ENCODE assay signal across 20 cellular contexts in the genomic region with DNA sequence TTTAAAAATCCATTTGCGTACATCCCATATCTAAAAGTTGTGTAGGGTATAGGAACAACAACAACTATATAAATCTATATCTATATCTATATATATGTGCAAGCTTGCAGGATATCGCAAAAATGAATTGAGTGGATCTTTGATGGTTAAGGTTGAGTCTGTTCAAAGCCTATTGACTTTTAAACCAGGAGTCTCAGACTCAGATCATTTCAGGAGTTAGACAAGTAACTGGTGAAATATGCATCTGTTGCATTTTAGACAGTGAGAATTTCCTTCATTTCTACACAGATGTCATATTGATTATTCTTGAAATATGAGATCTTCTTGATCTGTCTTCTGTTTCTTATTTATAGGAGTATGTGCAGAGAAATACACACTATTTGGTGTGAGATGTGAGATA.
DNase-seq lines count a peak whose midpoint lies in the region; ATAC-seq, FAIRE-seq and TF ChIP-seq lines count a peak whose summit lies in the region.
"Had no signal": no experiment of that assay in that cellular context is flagged by ENCODE, and none has a peak within 500 bp of the region (broad histone marks: within the 10 kb centered on the region; RNA-seq: fewer than 3 reads in every experiment).

No MANE protein-coding gene starts in this region.

- H3K27me3 ChIP-seq in Caco-2 (replicated peaks; ENCODE audit: control insufficient read depth, insufficient read depth, low read length), result no peaks in the 10 kb centered on the region
- H3K27me3 ChIP-seq in hepatocyte, result no peaks in the 10 kb centered on the region
- H3K27me3 ChIP-seq in right lobe of liver, result no peaks in the 10 kb centered on the region
- H3K27me3 ChIP-seq in rectal smooth muscle tissue (ENCODE audit: control insufficient read depth, insufficient read depth, low read length), result no peaks in the 10 kb centered on the region
- H3K27me3 ChIP-seq: BLaER1 treated with 17β-estradiol and CSF1 and Interleukin-3, amounts not matched to agents 10 nM and 100 nM had no signal

- CTCF ChIA-PET in Caco-2 (lab: Charles Lee), result no interaction called here

- POLR2A ChIA-PET in Caco-2 (lab: Charles Lee), result no interaction called here

- intact Hi-C loops in Caco-2 (cut with micrococcal nuclease; ENCODE audit: unreplicated experiment), result loop anchor here (1.0 to 5.0 kb wide), 7 partner anchors 19 to 284 kb away; no protein-coding TSS in a partner anchor
- intact Hi-C loops in right lobe of liver (cut with DNase I), result no loop called here

- no peak for FAIRE-seq in GM12891 (lab: Jason Lieb, UNC)
- FAIRE-seq: A204.1, D721Med, G401.6, GM12892, GM18507 had no signal

- peak overlapping the region; percentile 85 for H3K27ac Mint-ChIP-seq in Caco-2 (ENCODE audit: unreplicated experiment)
- H3K27ac Mint-ChIP-seq: B cell; CD8-positive, alpha-beta T cell had no signal

- ATAC-seq in right lobe of liver, result peak in 3 of 4 donors; percentile 10 to 35 (median 32)
- ATAC-seq in GM19452 (IDR thresholded peaks at IDR 0.05; ENCODE audit: unreplicated experiment), result no peak
- ATAC-seq: CD8-positive, alpha-beta T cell had no signal

- H3K79me2 ChIP-seq in hepatocyte, result peaks cover 73% of the 10 kb centered on the region

- H3K36me3 ChIP-seq in Caco-2 (ENCODE audit: control insufficient read depth, insufficient read depth, low read length) (no peaks in the 10 kb centered on the region), hepatocyte (replicated peaks; ENCODE audit: insufficient read depth, low read depth) (no peaks in the 10 kb centered on the region), right lobe of liver (no peaks in the 10 kb centered on the region), rectal smooth muscle tissue (ENCODE audit: control insufficient read depth, insufficient read depth, low read length) (no peaks in the 10 kb centered on the region)
- H3K36me3 ChIP-seq: BLaER1 treated with 17β-estradiol and CSF1 and Interleukin-3, amounts not matched to agents 10 nM and 100 nM; HAP-1 had no signal

- TF ChIP-seq POLR2A in right lobe of liver (IDR thresholded peaks at IDR 0.05), result no peak
- no peak for TF ChIP-seq POLR2A in GM12891 (IDR thresholded peaks at IDR 0.05; ENCODE audit: low read depth, low read length)

- no peaks in the 10 kb centered on the region for H3K9me3 ChIP-seq in Caco-2
- H3K9me3 ChIP-seq in hepatocyte (ENCODE audit: low read depth), result no peaks in the 10 kb centered on the region
- H3K9me3 ChIP-seq in right lobe of liver, result no peaks in the 10 kb centered on the region
- H3K9me3 ChIP-seq: BLaER1 treated with 17β-estradiol and CSF1 and Interleukin-3, amounts not matched to agents 10 nM and 100 nM; HAP-1 had no signal

- no peaks in the 10 kb centered on the region for H3K27me3 Mint-ChIP-seq in Caco-2 (ENCODE audit: insufficient read depth, unreplicated experiment)
- H3K27me3 Mint-ChIP-seq: B cell had no signal

- no peak overlapping the region for H2AFZ ChIP-seq in hepatocyte
- H2AFZ ChIP-seq: GM23248 had no signal

- no peaks in the 10 kb centered on the region for H3K9me2 ChIP-seq in hepatocyte (replicated peaks; ENCODE audit: insufficient read depth)

- DNase-seq in Caco-2, result no peak
- DNase-seq in hepatocyte (ENCODE audit: low spot score), result no peak
- no peak for DNase-seq in right lobe of liver
- DNase-seq in GM12891 (ENCODE audit: insufficient read length, low spot score), result no peak
- DNase-seq in middle frontal gyrus (ENCODE audit: extremely low spot score, low spot score), result no peak
- DNase-seq: CD8-positive, alpha-beta T cell; COR-L47; GM23248; Kasumi-1; KG1 had no signal

- no TSS peak for BruUV-seq in Caco-2 (replicated peaks; lab: Mats Ljungman, UMichigan)

- H3K4me1 Mint-ChIP-seq in Caco-2 (ENCODE audit: low read depth, unreplicated experiment), result peaks cover 62% of the 10 kb centered on the region
- H3K4me1 Mint-ChIP-seq: B cell had no signal

- peak overlapping the region; percentile 52 for H3K4me3 Mint-ChIP-seq in Caco-2 (ENCODE audit: unreplicated experiment)
- H3K4me3 Mint-ChIP-seq: B cell; CD8-positive, alpha-beta T cell had no signal

- no peak overlapping the region for H3K4me3 ChIP-seq in Caco-2 (ENCODE audit: low read depth, low read length)
- H3K4me3 ChIP-seq in hepatocyte, result no peak overlapping the region
- peak overlapping the region in 1 of 3 donors; percentile 14 for H3K4me3 ChIP-seq in right lobe of liver
- no peak overlapping the region for H3K4me3 ChIP-seq in rectal smooth muscle tissue (ENCODE audit: low read length)
- H3K4me3 ChIP-seq: BLaER1 treated with 17β-estradiol and CSF1 and Interleukin-3, amounts not matched to agents 10 nM and 100 nM; GM23248; HAP-1 had no signal

- H3K9me3 Mint-ChIP-seq in Caco-2 (ENCODE audit: unreplicated experiment), result no peaks in the 10 kb centered on the region
- H3K9me3 Mint-ChIP-seq: CD8-positive, alpha-beta T cell had no signal

- peaks cover 31% of the 10 kb centered on the region for H3K36me3 Mint-ChIP-seq in Caco-2 (ENCODE audit: insufficient read depth, unreplicated experiment)
- H3K36me3 Mint-ChIP-seq: CD8-positive, alpha-beta T cell had no signal

- peak overlapping the region; percentile 47 for H3K4me2 ChIP-seq in hepatocyte
- H3K4me2 ChIP-seq: BLaER1 treated with 17β-estradiol and CSF1 and Interleukin-3, amounts not matched to agents 10 nM and 100 nM had no signal

- 83% methylated on average over 2 of the region's 2 CpGs for WGBS in hepatocyte (ENCODE audit: low lambda C conversion rate, missing lambda C conversion rate)
- 47% methylated on average over 2 of the region's 2 CpGs for WGBS in right lobe of liver (ENCODE audit: insufficient coverage, low coverage, low lambda C conversion rate, missing lambda C conversion rate)

- no peaks in the 10 kb centered on the region for H4K20me1 ChIP-seq in hepatocyte (ENCODE audit: insufficient read depth, poor library complexity, severe bottlenecking)
- H4K20me1 ChIP-seq: BLaER1 treated with 17β-estradiol and CSF1 and Interleukin-3, amounts not matched to agents 10 nM and 100 nM had no signal

- TF ChIP-seq CTCF in Caco-2 (IDR thresholded peaks at IDR 0.05; ENCODE audit: insufficient read depth in 1 of 2, low read depth in 1 of 2, low read length in 1 of 2, severe bottlenecking in 1 of 2, unreplicated experiment in 1 of 2) (no peak), hepatocyte (IDR thresholded peaks at IDR 0.05; ENCODE audit: poor library complexity) (no peak), right lobe of liver (IDR thresholded peaks at IDR 0.05) (no peak)

- H3K27ac ChIP-seq in hepatocyte (peak overlapping the region; percentile 41), right lobe of liver (peak overlapping the region in 2 of 3 donors; percentile 58 to 60), rectal smooth muscle tissue (ENCODE audit: low read depth, low read length) (peak overlapping the region; percentile 0)
- H3K27ac ChIP-seq: BLaER1 treated with 17β-estradiol and CSF1 and Interleukin-3, amounts not matched to agents 10 nM and 100 nM; GM23248 had no signal

- peaks cover 62% of the 10 kb centered on the region for H3K4me1 ChIP-seq in Caco-2
- peaks cover 27% of the 10 kb centered on the region for H3K4me1 ChIP-seq in hepatocyte (ENCODE audit: insufficient read depth)
- peaks cover 0 to 40% (median 19%) of the 10 kb centered on the region in 4 donors for H3K4me1 ChIP-seq in right lobe of liver
- peaks cover 33% of the 10 kb centered on the region for H3K4me1 ChIP-seq in rectal smooth muscle tissue (ENCODE audit: control insufficient read depth, insufficient read depth, low read length)
- H3K4me1 ChIP-seq: BLaER1 treated with 17β-estradiol and CSF1 and Interleukin-3, amounts not matched to agents 10 nM and 100 nM; HAP-1 had no signal

- H3K9ac ChIP-seq in rectal smooth muscle tissue (ENCODE audit: low read length), result no peak overlapping the region
- H3K9ac ChIP-seq: BLaER1 treated with 17β-estradiol and CSF1 and Interleukin-3, amounts not matched to agents 10 nM and 100 nM; GM23248 had no signal

TF ChIP-seq in GM12891, 5 proteins besides CTCF, POLR2A, EP300 and RAD21:
- TF ChIP-seq PAX5 (IDR thresholded peaks at IDR 0.05; ENCODE audit: insufficient read depth, low read length, severe bottlenecking), result no peak
- no peak for TF ChIP-seq POLR2AphosphoS5 (IDR thresholded peaks at IDR 0.05; ENCODE audit: low read depth, low read length)
- TF ChIP-seq TAF1 (IDR thresholded peaks at IDR 0.05; ENCODE audit: low read depth, low read length), result no peak
- TF ChIP-seq POU2F2 (IDR thresholded peaks at IDR 0.05; ENCODE audit: low read depth, low read length), result no peak
- no peak for TF ChIP-seq SPI1 (IDR thresholded peaks at IDR 0.05; ENCODE audit: low read depth, low read length)

Comparison
In these comparisons a context has a peak if more than half of its experiments do, and no peak if none do; other contexts are left out.
1. H3K27ac ChIP-seq: peak in every context shown above with its lines; median percentile 59 in right lobe of liver; 41 in hepatocyte; 0 in rectal smooth muscle tissue.